ENCODE assay signal across 11 cellular contexts in genomic region chr2:48328972-48329723, GRCh38. TPM values are rescaled to one million over a fixed set of nuclear protein-coding genes. Genes with fewer than 3 reads are reported as not detected.
DNase-seq lines count a peak whose midpoint lies in the region; ATAC-seq and TF ChIP-seq lines count a peak whose summit lies in the region.
"Had no signal": no experiment of that assay in that cellular context is flagged by ENCODE, and none has a peak within 500 bp of the region (broad histone marks: within the 10 kb centered on the region; RNA-seq: fewer than 3 reads in every experiment).

No MANE protein-coding gene starts in this region.

- H3K9me3 Mint-ChIP-seq in activated T-helper 1 cell treated with anti-CD3 and anti-CD28 coated beads, Interleukin-12 subunit alpha, Interleukin-12 subunit beta, Interleukin-2, Interleukin-4 antibody, amounts not matched to agents 30 ng/mL and 10 ng/mL and 1 ng/mL, durations not matched to agents 14 hours and 24 hours and 36 hours, result no peaks in the 10 kb centered on the region
- H3K9me3 Mint-ChIP-seq in nephron progenitor cell, result no peaks in the 10 kb centered on the region
- H3K9me3 Mint-ChIP-seq: activated CD4-positive, alpha-beta memory T cell treated with anti-CD3 and anti-CD28 coated beads for 36 hours had no signal

- no peak for TF ChIP-seq CTCF in nephron progenitor cell (IDR thresholded peaks at IDR 0.05)

- peak; percentile 27 for DNase-seq in GF-D8 (lab: John Stamatoyannopoulos, UW)
- DNase-seq in NCI-H187 (lab: John Stamatoyannopoulos, UW), result peak; percentile 12 to 18
- no peak for DNase-seq in activated T-helper 1 cell treated with anti-CD3 and anti-CD28 coated beads, Interleukin-12 subunit alpha, Interleukin-12 subunit beta, Interleukin-2, Interleukin-4 antibody, amounts not matched to agents 30 ng/mL and 10 ng/mL and 1 ng/mL, durations not matched to agents 14 hours and 24 hours and 36 hours (ENCODE audit: low spot score)
- DNase-seq in nephron progenitor cell, result no peak
- no peak for DNase-seq in activated gamma-delta T cell (lab: John Stamatoyannopoulos, UW)
- DNase-seq in germinal center (ENCODE audit: low spot score), result no peak
- DNase-seq: activated CD4-positive, alpha-beta memory T cell treated with anti-CD3 and anti-CD28 coated beads for 36 hours; heart right ventricle; psoas muscle had no signal

- peak overlapping the region; percentile 15 for H3K27ac Mint-ChIP-seq in activated T-helper 1 cell treated with anti-CD3 and anti-CD28 coated beads, Interleukin-12 subunit alpha, Interleukin-12 subunit beta, Interleukin-2, Interleukin-4 antibody, amounts not matched to agents 30 ng/mL and 10 ng/mL and 1 ng/mL, durations not matched to agents 14 hours and 24 hours and 36 hours
- peak overlapping the region; percentile 49 for H3K27ac Mint-ChIP-seq in nephron progenitor cell
- H3K27ac Mint-ChIP-seq: activated CD4-positive, alpha-beta memory T cell treated with anti-CD3 and anti-CD28 coated beads for 36 hours had no signal

- no peak overlapping the region for H3K4me3 Mint-ChIP-seq in activated T-helper 1 cell treated with anti-CD3 and anti-CD28 coated beads, Interleukin-12 subunit alpha, Interleukin-12 subunit beta, Interleukin-2, Interleukin-4 antibody, amounts not matched to agents 30 ng/mL and 10 ng/mL and 1 ng/mL, durations not matched to agents 14 hours and 24 hours and 36 hours
- no peak overlapping the region for H3K4me3 Mint-ChIP-seq in nephron progenitor cell
- H3K4me3 Mint-ChIP-seq: activated CD4-positive, alpha-beta memory T cell treated with anti-CD3 and anti-CD28 coated beads for 36 hours had no signal

- H3K36me3 Mint-ChIP-seq in activated T-helper 1 cell treated with anti-CD3 and anti-CD28 coated beads, Interleukin-12 subunit alpha, Interleukin-12 subunit beta, Interleukin-2, Interleukin-4 antibody, amounts not matched to agents 30 ng/mL and 10 ng/mL and 1 ng/mL, durations not matched to agents 14 hours and 24 hours and 36 hours (ENCODE audit: low read depth), result peaks cover 8% of the 10 kb centered on the region
- H3K36me3 Mint-ChIP-seq in nephron progenitor cell (ENCODE audit: low read depth), result no peaks in the 10 kb centered on the region

- H3K27me3 Mint-ChIP-seq in activated T-helper 1 cell treated with anti-CD3 and anti-CD28 coated beads, Interleukin-12 subunit alpha, Interleukin-12 subunit beta, Interleukin-2, Interleukin-4 antibody, amounts not matched to agents 30 ng/mL and 10 ng/mL and 1 ng/mL, durations not matched to agents 14 hours and 24 hours and 36 hours (ENCODE audit: insufficient read depth), result no peaks in the 10 kb centered on the region
- no peaks in the 10 kb centered on the region for H3K27me3 Mint-ChIP-seq in nephron progenitor cell (ENCODE audit: low read depth, poor library complexity)
- H3K27me3 Mint-ChIP-seq: activated CD4-positive, alpha-beta memory T cell treated with anti-CD3 and anti-CD28 coated beads for 36 hours had no signal

- no peak for ATAC-seq in GM21526 (IDR thresholded peaks at IDR 0.05; ENCODE audit: low FRiP score, unreplicated experiment)
- ATAC-seq in HG03442 (IDR thresholded peaks at IDR 0.05; ENCODE audit: unreplicated experiment), result no peak
- ATAC-seq: heart right ventricle, psoas muscle had no signal

- intact Hi-C loops in activated T-helper 1 cell treated with anti-CD3 and anti-CD28 coated beads, Interleukin-12 subunit alpha, Interleukin-12 subunit beta, Interleukin-2, Interleukin-4 antibody, amounts not matched to agents 30 ng/mL and 10 ng/mL and 1 ng/mL, durations not matched to agents 14 hours and 24 hours and 36 hours (cut with micrococcal nuclease), result loop anchor here (1.0 to 2.0 kb wide), 2 partner anchors 13 to 16 kb away; no protein-coding TSS in a partner anchor

- H3K4me1 Mint-ChIP-seq in activated T-helper 1 cell treated with anti-CD3 and anti-CD28 coated beads, Interleukin-12 subunit alpha, Interleukin-12 subunit beta, Interleukin-2, Interleukin-4 antibody, amounts not matched to agents 30 ng/mL and 10 ng/mL and 1 ng/mL, durations not matched to agents 14 hours and 24 hours and 36 hours (ENCODE audit: low read depth), result peaks cover 55% of the 10 kb centered on the region
- peaks cover 22% of the 10 kb centered on the region for H3K4me1 Mint-ChIP-seq in nephron progenitor cell

RNA-seq across cellular contexts. Expression of gene FOXN2, which starts 14.7 kb away (rescaled TPM):
- 55.7 TPM in 2 replicates for total RNA-seq in activated T-helper 1 cell treated with anti-CD3 and anti-CD28 coated beads, Interleukin-12 subunit alpha, Interleukin-12 subunit beta, Interleukin-2, Interleukin-4 antibody, amounts not matched to agents 30 ng/mL and 10 ng/mL and 1 ng/mL, durations not matched to agents 14 hours and 24 hours and 36 hours

Comparison
In these comparisons a context has a peak if more than half of its experiments do, and no peak if none do; other contexts are left out.
1. DNase-seq: peak in GF-D8 (single experiment) and NCI-H187 (2 of 2); none in activated T-helper 1 cell treated with anti-CD3 and anti-CD28 coated beads, Interleukin-12 subunit alpha, Interleukin-12 subunit beta, Interleukin-2, Interleukin-4 antibody, amounts not matched to agents 30 ng/mL and 10 ng/mL and 1 ng/mL, durations not matched to agents 14 hours and 24 hours and 36 hours (single experiment), nephron progenitor cell (single experiment), activated gamma-delta T cell (single experiment) and germinal center (single experiment).